ENCODE assay signal across 22 cellular contexts in genomic region chr7:82566752-82567151, GRCh38.
DNase-seq lines count a peak whose midpoint lies in the region; TF ChIP-seq lines count a peak whose summit lies in the region.
"Had no signal": no experiment of that assay in that cellular context is flagged by ENCODE, and none has a peak within 500 bp of the region (broad histone marks: within the 10 kb centered on the region; RNA-seq: fewer than 3 reads in every experiment).

No MANE protein-coding gene starts in this region.

- H3K36me3 Mint-ChIP-seq in neural progenitor cell, result peaks cover 2% of the 10 kb centered on the region
- H3K36me3 Mint-ChIP-seq: naive B cell, WTC11 had no signal

- H3K9me3 ChIP-seq in MG63, result no peaks in the 10 kb centered on the region
- H3K9me3 ChIP-seq in adipocyte (ENCODE audit: control insufficient read depth, low read length), result no peaks in the 10 kb centered on the region
- H3K9me3 ChIP-seq in neural progenitor cell (ENCODE audit: low read depth), result no peaks in the 10 kb centered on the region
- no peaks in the 10 kb centered on the region for H3K9me3 ChIP-seq in uterus
- H3K9me3 ChIP-seq: ovary, right lobe of liver had no signal

- H2AFZ ChIP-seq in neural progenitor cell (replicated peaks), result peak overlapping the region; percentile 66

- no peaks in the 10 kb centered on the region for H3K27me3 Mint-ChIP-seq in neural progenitor cell (ENCODE audit: insufficient read depth, low read depth)
- H3K27me3 Mint-ChIP-seq: CD4-positive, alpha-beta T cell; naive B cell had no signal

- H3K4me1 ChIP-seq in adipocyte (ENCODE audit: control insufficient read depth, insufficient read depth, low read length) (peaks cover 10% of the 10 kb centered on the region), neural progenitor cell (no peaks in the 10 kb centered on the region), uterus (no peaks in the 10 kb centered on the region)
- H3K4me1 ChIP-seq: foreskin keratinocyte, right lobe of liver had no signal

- TF ChIP-seq CTCF in neural progenitor cell (IDR thresholded peaks at IDR 0.05) (no peak), uterus (IDR thresholded peaks at IDR 0.05) (no peak)

- H3K9me3 Mint-ChIP-seq in neural progenitor cell, result peaks cover 4% of the 10 kb centered on the region
- H3K9me3 Mint-ChIP-seq: CD4-positive, alpha-beta T cell; dendritic cell treated with granulocyte-macrophage colony-stimulating factor and Interleukin-4, amounts not matched to agents 40 ng/mL and 50 ng/mL, for 4 days; naive B cell; T-helper 2 cell treated with Interferon-gamma antibody and Interleukin-4, amounts not matched to agents 5 μg/mL and 100 μg/mL, for 36 hours had no signal

- peaks cover 12% of the 10 kb centered on the region for H3K4me1 Mint-ChIP-seq in neural progenitor cell
- H3K4me1 Mint-ChIP-seq: WTC11 had no signal

- no peaks in the 10 kb centered on the region for H4K20me1 ChIP-seq in neural progenitor cell (ENCODE audit: low read depth)

- H3K9ac ChIP-seq in adipocyte (ENCODE audit: low read length), result no peak overlapping the region
- no peak overlapping the region for H3K9ac ChIP-seq in neural progenitor cell

- H3K79me2 ChIP-seq in neural progenitor cell (ENCODE audit: low read depth), result no peaks in the 10 kb centered on the region

- intact Hi-C loops in uterus (cut with DNase I; ENCODE audit: low total_unique reads), result no loop called here

- DNase-seq in DMS 273 treated with DMSO at 0.1 percent for 48 hours (lab: John Stamatoyannopoulos, UW) (peak; percentile 83), MG63 (peak; percentile 14), adipocyte (ENCODE audit: low read depth) (peak; percentile 42), neural progenitor cell (ENCODE audit: low spot score) (no peak), uterus (no peak), mucosa of gallbladder (ENCODE audit: low spot score) (no peak)
- no peak for DNase-seq in stimulated activated CD4-positive, alpha-beta T cell treated with anti-CD3 and anti-CD28 coated beads, Interleukin-4, amount 100 ng/mL, for 24 hours
- DNase-seq: activated CD4-positive, alpha-beta T cell treated with anti-CD3 and anti-CD28 coated beads, Interleukin-2, amount 50 U/mL, for 48 hours; activated effector memory CD4-positive, alpha-beta T cell treated with anti-CD3 and anti-CD28 coated beads, Interleukin-2, amount 50 U/mL, for 16 hours; CD4-positive, alpha-beta T cell; DMS153; foreskin keratinocyte; H7; islet precursor cell; naive B cell; ovary; right lobe of liver had no signal

- H3K4me3 ChIP-seq in MG63, result no peak overlapping the region
- no peak overlapping the region for H3K4me3 ChIP-seq in adipocyte (ENCODE audit: low read length)
- H3K4me3 ChIP-seq in neural progenitor cell, result no peak overlapping the region
- H3K4me3 ChIP-seq in uterus, result no peak overlapping the region
- H3K4me3 ChIP-seq: ovary, right lobe of liver, SK-N-MC had no signal

- H3K36me3 ChIP-seq in MG63 (no peaks in the 10 kb centered on the region), adipocyte (ENCODE audit: control insufficient read depth, insufficient read depth, low read length, severe bottlenecking) (no peaks in the 10 kb centered on the region), neural progenitor cell (no peaks in the 10 kb centered on the region), uterus (no peaks in the 10 kb centered on the region)
- H3K36me3 ChIP-seq: ovary, right lobe of liver had no signal

- TF ChIP-seq POLR2A in uterus (IDR thresholded peaks at IDR 0.05), result no peak

- H3K27ac Mint-ChIP-seq in neural progenitor cell, result no peak overlapping the region
- H3K27ac Mint-ChIP-seq: CD4-positive, alpha-beta T cell; dendritic cell treated with granulocyte-macrophage colony-stimulating factor and Interleukin-4, amounts not matched to agents 40 ng/mL and 50 ng/mL, for 4 days; naive B cell; T-helper 2 cell treated with Interferon-gamma antibody and Interleukin-4, amounts not matched to agents 5 μg/mL and 100 μg/mL, for 36 hours; WTC11 had no signal

- H3K27ac ChIP-seq in neural progenitor cell, result no peak overlapping the region
- no peak overlapping the region for H3K27ac ChIP-seq in uterus
- H3K27ac ChIP-seq: epithelial cell of prostate, foreskin keratinocyte, ovary, right lobe of liver, SK-N-MC had no signal

- H3K4me3 Mint-ChIP-seq in neural progenitor cell, result no peak overlapping the region
- H3K4me3 Mint-ChIP-seq: CD4-positive, alpha-beta T cell; dendritic cell treated with granulocyte-macrophage colony-stimulating factor and Interleukin-4, amounts not matched to agents 40 ng/mL and 50 ng/mL, for 4 days; naive B cell; T-helper 2 cell treated with Interferon-gamma antibody and Interleukin-4, amounts not matched to agents 5 μg/mL and 100 μg/mL, for 36 hours; WTC11 had no signal

- no peaks in the 10 kb centered on the region for H3K27me3 ChIP-seq in MG63
- H3K27me3 ChIP-seq in adipocyte (replicated peaks; ENCODE audit: control insufficient read depth, insufficient read depth, low read length), result no peaks in the 10 kb centered on the region
- no peaks in the 10 kb centered on the region for H3K27me3 ChIP-seq in neural progenitor cell
- H3K27me3 ChIP-seq in uterus, result no peaks in the 10 kb centered on the region
- H3K27me3 ChIP-seq: ovary, right lobe of liver had no signal

- peaks cover 8% of the 10 kb centered on the region for H3F3A ChIP-seq in neural progenitor cell (ENCODE audit: low read depth)

- no peak overlapping the region for H3K4me2 ChIP-seq in neural progenitor cell

Comparison
In these comparisons a context has a peak if more than half of its experiments do, and no peak if none do; other contexts are left out.
1. DNase-seq: peak in DMS 273 treated with DMSO at 0.1 percent for 48 hours (single experiment), MG63 (single experiment) and adipocyte (single experiment); none in neural progenitor cell (single experiment), uterus (0 of 2), stimulated activated CD4-positive, alpha-beta T cell treated with anti-CD3 and anti-CD28 coated beads, Interleukin-4, amount 100 ng/mL, for 24 hours (single experiment) and mucosa of gallbladder (single experiment).